ENCODE assay signal across 8 cellular contexts in genomic region chr11:102268083-102268984, GRCh38. TPM values are rescaled to one million over a fixed set of nuclear protein-coding genes. Genes with fewer than 3 reads are reported as not detected.
DNase-seq lines count a peak whose midpoint lies in the region; ATAC-seq lines count a peak whose summit lies in the region.

No MANE protein-coding gene starts in this region.

- peaks cover 23% of the 10 kb centered on the region for H3K4me1 Mint-ChIP-seq in activated CD4-positive, alpha-beta memory T cell treated with anti-CD3 and anti-CD28 coated beads, Interleukin-2, amount 10 ng/mL, durations not matched to agents 7 days and 5 days
- H3K4me1 Mint-ChIP-seq in effector memory CD8-positive, alpha-beta T cell (ENCODE audit: low read depth in 2 of 2), result peaks cover 14 to 16% of the 10 kb centered on the region in 2 donors

- no peak overlapping the region for H3K27ac Mint-ChIP-seq in activated CD4-positive, alpha-beta memory T cell treated with anti-CD3 and anti-CD28 coated beads, Interleukin-2, amount 10 ng/mL, durations not matched to agents 7 days and 5 days
- H3K27ac Mint-ChIP-seq in effector memory CD8-positive, alpha-beta T cell, result peak overlapping the region; percentile 42 to 76

- H3K4me3 Mint-ChIP-seq in activated CD4-positive, alpha-beta memory T cell treated with anti-CD3 and anti-CD28 coated beads, Interleukin-2, amount 10 ng/mL, durations not matched to agents 7 days and 5 days, result peak overlapping the region; percentile 58
- peak overlapping the region; percentile 84 to 89 for H3K4me3 Mint-ChIP-seq in effector memory CD8-positive, alpha-beta T cell

- ATAC-seq in HG03103 (IDR thresholded peaks at IDR 0.05; ENCODE audit: low read depth, unreplicated experiment), result peak; percentile 99
- ATAC-seq in effector memory CD8-positive, alpha-beta T cell (replicated peaks), result peak; percentile 99

- POLR2A ChIA-PET in activated CD4-positive, alpha-beta memory T cell treated with anti-CD3 and anti-CD28 coated beads, Interleukin-2, amount 10 ng/mL, durations not matched to agents 7 days and 5 days (lab: Charles Lee), result interaction anchor here (1.6 kb wide), 1 partner anchor 11 kb away, joined by 5 read pairs; no protein-coding TSS in a partner anchor

- CTCF ChIA-PET in activated CD4-positive, alpha-beta memory T cell treated with anti-CD3 and anti-CD28 coated beads, Interleukin-2, amount 10 ng/mL, durations not matched to agents 7 days and 5 days (lab: Charles Lee), result interaction anchor here (0.9 to 2.7 kb wide), 8 partner anchors 10 to 251 kb away, joined by 3 to 13 read pairs (median 7); no protein-coding TSS in a partner anchor

- DNase-seq in DMS 273 (lab: John Stamatoyannopoulos, UW; ENCODE audit: unreplicated experiment) (peak; percentile 77), DMS 273 treated with DMSO at 0.1 percent for 48 hours (lab: John Stamatoyannopoulos, UW) (no peak), NCI-H2227 treated with DMSO at 0.1 percent for 48 hours (lab: John Stamatoyannopoulos, UW) (peak; percentile 37), midbrain (lab: John Stamatoyannopoulos, UW) (peak; percentile 45)
- DNase-seq in activated CD4-positive, alpha-beta memory T cell treated with anti-CD3 and anti-CD28 coated beads, Interleukin-2, amount 10 ng/mL, durations not matched to agents 7 days and 5 days, result peak; percentile 74
- DNase-seq in effector memory CD8-positive, alpha-beta T cell, result peak; percentile 65 to 71 (median 70)
- peak; percentile 82 for DNase-seq in stimulated activated CD8-positive, alpha-beta memory T cell treated with anti-CD3 and anti-CD28 coated beads, Interleukin-4, amount 100 ng/mL, for 48 hours

- H3K36me3 Mint-ChIP-seq in activated CD4-positive, alpha-beta memory T cell treated with anti-CD3 and anti-CD28 coated beads, Interleukin-2, amount 10 ng/mL, durations not matched to agents 7 days and 5 days (ENCODE audit: low read depth), result no peaks in the 10 kb centered on the region
- no peaks in the 10 kb centered on the region for H3K36me3 Mint-ChIP-seq in effector memory CD8-positive, alpha-beta T cell (ENCODE audit: insufficient read depth)

- peaks cover 42% of the 10 kb centered on the region for H3K27me3 Mint-ChIP-seq in activated CD4-positive, alpha-beta memory T cell treated with anti-CD3 and anti-CD28 coated beads, Interleukin-2, amount 10 ng/mL, durations not matched to agents 7 days and 5 days
- H3K27me3 Mint-ChIP-seq in effector memory CD8-positive, alpha-beta T cell, result peaks cover 7 to 14% of the 10 kb centered on the region in 2 donors

- no peaks in the 10 kb centered on the region for H3K9me3 Mint-ChIP-seq in activated CD4-positive, alpha-beta memory T cell treated with anti-CD3 and anti-CD28 coated beads, Interleukin-2, amount 10 ng/mL, durations not matched to agents 7 days and 5 days
- no peaks in the 10 kb centered on the region for H3K9me3 Mint-ChIP-seq in effector memory CD8-positive, alpha-beta T cell

RNA-seq across cellular contexts. Expression of gene BIRC3, which starts 49.0 kb away (rescaled TPM):
- 10 to 100 TPM; 79.0 to 80.0 TPM for total RNA-seq in activated CD4-positive, alpha-beta memory T cell treated with anti-CD3 and anti-CD28 coated beads, Interleukin-2, amount 10 ng/mL, durations not matched to agents 7 days and 5 days
